In genomic region chr6:27795697-27796494, GRCh38 we compare ENCODE assay signal across 1 cellular context.
TF ChIP-seq lines count a peak whose summit lies in the region.

No MANE protein-coding gene starts in this region.

TF ChIP-seq in HepG2, 621 proteins besides CTCF, POLR2A, EP300 and RAD21 (continued from another document and continues in another):
- TF ChIP-seq THRA (CRISPR knock-in tag; IDR thresholded peaks at IDR 0.05; ENCODE audit: borderline replicate concordance) (peak; percentile 61; the same call in 1 of the 2 replicates), ZBTB38 (CRISPR knock-in tag; IDR thresholded peaks at IDR 0.05) (no peak), ZNF672 (CRISPR knock-in tag; IDR thresholded peaks at IDR 0.05) (no peak), MYPOP (CRISPR knock-in tag; IDR thresholded peaks at IDR 0.05) (peak; percentile 48; the same call in 1 of the 2 replicates), ZSCAN20 (CRISPR knock-in tag; IDR thresholded peaks at IDR 0.05; ENCODE audit: borderline replicate concordance) (0 out of 2 replicates have a peak, but pooled peaks have one; percentile 52), PRDM15 (CRISPR knock-in tag; IDR thresholded peaks at IDR 0.05) (0 out of 2 replicates have a peak, but pooled peaks have one; percentile 19), ZNF546 (CRISPR knock-in tag; conservative IDR thresholded peaks at IDR 0.05) (no peak), ARID3A (IDR thresholded peaks at IDR 0.05; ENCODE audit: low read depth, low read length) (peak; percentile 84), ZNF784 (CRISPR knock-in tag; IDR thresholded peaks at IDR 0.05; ENCODE audit: borderline replicate concordance) (no peak), MYNN (CRISPR knock-in tag; IDR thresholded peaks at IDR 0.05; ENCODE audit: low read depth) (no peak), ZNF678 (CRISPR knock-in tag; IDR thresholded peaks at IDR 0.05) (no peak), SOX6 (IDR thresholded peaks at IDR 0.05) (no peak), SOX6 (CRISPR knock-in tag; IDR thresholded peaks at IDR 0.05) (peak; percentile 62; the same call in 1 of the 2 replicates), ZNF598 (CRISPR knock-in tag; IDR thresholded peaks at IDR 0.05; ENCODE audit: borderline replicate concordance) (no peak), NR2C2 (CRISPR knock-in tag; IDR thresholded peaks at IDR 0.05; ENCODE audit: borderline replicate concordance) (peak; percentile 32; the same call in 1 of the 2 replicates), ATF5 (CRISPR knock-in tag; IDR thresholded peaks at IDR 0.05; ENCODE audit: low read depth) (no peak), RFXANK (CRISPR knock-in tag; IDR thresholded peaks at IDR 0.05) (peak; percentile 62; the same call in 1 of the 2 replicates), FLYWCH1 (CRISPR knock-in tag; IDR thresholded peaks at IDR 0.05) (no peak), GATA4 (IDR thresholded peaks at IDR 0.05; ENCODE audit: borderline replicate concordance, low read depth) (no peak), YEATS2 (CRISPR knock-in tag; IDR thresholded peaks at IDR 0.05; ENCODE audit: borderline replicate concordance) (peak; percentile 68; the same call in 1 of the 2 replicates), FOXP1 (IDR thresholded peaks at IDR 0.05) (no peak), FOXP1 (CRISPR knock-in tag; IDR thresholded peaks at IDR 0.05) (peak; percentile 17; the same call in 1 of the 2 replicates), NFYC (CRISPR knock-in tag; IDR thresholded peaks at IDR 0.05) (peak; percentile 45; the same call in 1 of the 2 replicates), ARID4A (CRISPR knock-in tag; IDR thresholded peaks at IDR 0.05; ENCODE audit: borderline replicate concordance) (peak; percentile 16; the same call in 1 of the 2 replicates), FOXP4 (CRISPR knock-in tag; IDR thresholded peaks at IDR 0.05) (peak; percentile 32; the same call in 1 of the 2 replicates), NONO (IDR thresholded peaks at IDR 0.05) (no peak), NONO (CRISPR knock-in tag; conservative IDR thresholded peaks at IDR 0.05) (no peak), SAP130 (CRISPR knock-in tag; IDR thresholded peaks at IDR 0.05; ENCODE audit: low read depth) (peak; percentile 52; the same call in 1 of the 2 replicates), SNAPC4 (CRISPR knock-in tag; IDR thresholded peaks at IDR 0.05) (0 out of 2 replicates have a peak, but pooled peaks have one; percentile 38), REPIN1 (CRISPR knock-in tag; IDR thresholded peaks at IDR 0.05; ENCODE audit: borderline replicate concordance, low read depth) (no peak; the same call in 1 of the 2 replicates)
